ENCODE assay signal across 1 cellular context in the genomic region with DNA sequence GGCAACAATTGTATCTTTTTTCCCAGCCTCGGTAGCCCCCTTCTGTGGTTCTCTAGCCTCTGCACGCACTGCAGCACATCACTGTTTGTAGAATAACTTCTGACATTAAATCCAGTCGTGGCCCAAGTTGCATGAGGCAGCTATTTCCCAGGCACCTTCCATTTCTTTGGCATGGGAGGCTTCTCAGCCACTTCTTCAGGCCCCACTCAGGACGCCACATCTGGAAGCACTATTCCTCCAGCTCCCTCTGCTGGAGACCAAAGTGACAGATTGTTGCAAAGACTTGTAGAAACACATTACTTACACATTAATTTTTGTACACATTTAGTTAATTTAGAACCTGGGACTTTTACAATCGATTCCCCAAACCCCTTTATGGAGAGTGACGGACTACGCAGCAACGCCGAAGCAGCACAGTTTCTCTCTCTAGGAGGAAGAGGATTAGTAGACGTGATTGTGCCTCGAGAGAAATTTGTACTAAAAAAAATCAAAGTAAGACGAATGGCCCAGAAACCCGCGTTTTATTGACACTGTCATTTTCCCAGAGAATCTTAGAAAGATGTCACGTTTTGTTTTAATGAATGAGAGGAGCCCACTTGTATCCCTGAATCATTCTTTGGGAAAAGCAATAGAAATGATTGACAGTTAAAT.
TF ChIP-seq lines count a peak whose summit lies in the region.

No MANE protein-coding gene starts in this region.

TF ChIP-seq in HepG2, 621 proteins besides CTCF, POLR2A, EP300 and RAD21 (continued from another document and continues in another):
- TF ChIP-seq, protein P1, sequence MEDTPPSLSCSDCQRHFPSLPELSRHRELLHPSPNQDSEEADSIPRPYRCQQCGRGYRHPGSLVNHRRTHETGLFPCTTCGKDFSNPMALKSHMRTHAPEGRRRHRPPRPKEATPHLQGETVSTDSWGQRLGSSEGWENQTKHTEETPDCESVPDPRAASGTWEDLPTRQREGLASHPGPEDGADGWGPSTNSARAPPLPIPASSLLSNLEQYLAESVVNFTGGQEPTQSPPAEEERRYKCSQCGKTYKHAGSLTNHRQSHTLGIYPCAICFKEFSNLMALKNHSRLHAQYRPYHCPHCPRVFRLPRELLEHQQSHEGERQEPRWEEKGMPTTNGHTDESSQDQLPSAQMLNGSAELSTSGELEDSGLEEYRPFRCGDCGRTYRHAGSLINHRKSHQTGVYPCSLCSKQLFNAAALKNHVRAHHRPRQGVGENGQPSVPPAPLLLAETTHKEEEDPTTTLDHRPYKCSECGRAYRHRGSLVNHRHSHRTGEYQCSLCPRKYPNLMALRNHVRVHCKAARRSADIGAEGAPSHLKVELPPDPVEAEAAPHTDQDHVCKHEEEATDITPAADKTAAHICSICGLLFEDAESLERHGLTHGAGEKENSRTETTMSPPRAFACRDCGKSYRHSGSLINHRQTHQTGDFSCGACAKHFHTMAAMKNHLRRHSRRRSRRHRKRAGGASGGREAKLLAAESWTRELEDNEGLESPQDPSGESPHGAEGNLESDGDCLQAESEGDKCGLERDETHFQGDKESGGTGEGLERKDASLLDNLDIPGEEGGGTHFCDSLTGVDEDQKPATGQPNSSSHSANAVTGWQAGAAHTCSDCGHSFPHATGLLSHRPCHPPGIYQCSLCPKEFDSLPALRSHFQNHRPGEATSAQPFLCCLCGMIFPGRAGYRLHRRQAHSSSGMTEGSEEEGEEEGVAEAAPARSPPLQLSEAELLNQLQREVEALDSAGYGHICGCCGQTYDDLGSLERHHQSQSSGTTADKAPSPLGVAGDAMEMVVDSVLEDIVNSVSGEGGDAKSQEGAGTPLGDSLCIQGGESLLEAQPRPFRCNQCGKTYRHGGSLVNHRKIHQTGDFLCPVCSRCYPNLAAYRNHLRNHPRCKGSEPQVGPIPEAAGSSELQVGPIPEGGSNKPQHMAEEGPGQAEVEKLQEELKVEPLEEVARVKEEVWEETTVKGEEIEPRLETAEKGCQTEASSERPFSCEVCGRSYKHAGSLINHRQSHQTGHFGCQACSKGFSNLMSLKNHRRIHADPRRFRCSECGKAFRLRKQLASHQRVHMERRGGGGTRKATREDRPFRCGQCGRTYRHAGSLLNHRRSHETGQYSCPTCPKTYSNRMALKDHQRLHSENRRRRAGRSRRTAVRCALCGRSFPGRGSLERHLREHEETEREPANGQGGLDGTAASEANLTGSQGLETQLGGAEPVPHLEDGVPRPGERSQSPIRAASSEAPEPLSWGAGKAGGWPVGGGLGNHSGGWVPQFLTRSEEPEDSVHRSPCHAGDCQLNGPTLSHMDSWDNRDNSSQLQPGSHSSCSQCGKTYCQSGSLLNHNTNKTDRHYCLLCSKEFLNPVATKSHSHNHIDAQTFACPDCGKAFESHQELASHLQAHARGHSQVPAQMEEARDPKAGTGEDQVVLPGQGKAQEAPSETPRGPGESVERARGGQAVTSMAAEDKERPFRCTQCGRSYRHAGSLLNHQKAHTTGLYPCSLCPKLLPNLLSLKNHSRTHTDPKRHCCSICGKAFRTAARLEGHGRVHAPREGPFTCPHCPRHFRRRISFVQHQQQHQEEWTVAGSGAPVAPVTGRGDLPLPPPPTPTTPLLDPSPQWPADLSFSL (CRISPR knock-in tag; IDR thresholded peaks at IDR 0.05), result no peak
- TF ChIP-seq, protein P2, sequence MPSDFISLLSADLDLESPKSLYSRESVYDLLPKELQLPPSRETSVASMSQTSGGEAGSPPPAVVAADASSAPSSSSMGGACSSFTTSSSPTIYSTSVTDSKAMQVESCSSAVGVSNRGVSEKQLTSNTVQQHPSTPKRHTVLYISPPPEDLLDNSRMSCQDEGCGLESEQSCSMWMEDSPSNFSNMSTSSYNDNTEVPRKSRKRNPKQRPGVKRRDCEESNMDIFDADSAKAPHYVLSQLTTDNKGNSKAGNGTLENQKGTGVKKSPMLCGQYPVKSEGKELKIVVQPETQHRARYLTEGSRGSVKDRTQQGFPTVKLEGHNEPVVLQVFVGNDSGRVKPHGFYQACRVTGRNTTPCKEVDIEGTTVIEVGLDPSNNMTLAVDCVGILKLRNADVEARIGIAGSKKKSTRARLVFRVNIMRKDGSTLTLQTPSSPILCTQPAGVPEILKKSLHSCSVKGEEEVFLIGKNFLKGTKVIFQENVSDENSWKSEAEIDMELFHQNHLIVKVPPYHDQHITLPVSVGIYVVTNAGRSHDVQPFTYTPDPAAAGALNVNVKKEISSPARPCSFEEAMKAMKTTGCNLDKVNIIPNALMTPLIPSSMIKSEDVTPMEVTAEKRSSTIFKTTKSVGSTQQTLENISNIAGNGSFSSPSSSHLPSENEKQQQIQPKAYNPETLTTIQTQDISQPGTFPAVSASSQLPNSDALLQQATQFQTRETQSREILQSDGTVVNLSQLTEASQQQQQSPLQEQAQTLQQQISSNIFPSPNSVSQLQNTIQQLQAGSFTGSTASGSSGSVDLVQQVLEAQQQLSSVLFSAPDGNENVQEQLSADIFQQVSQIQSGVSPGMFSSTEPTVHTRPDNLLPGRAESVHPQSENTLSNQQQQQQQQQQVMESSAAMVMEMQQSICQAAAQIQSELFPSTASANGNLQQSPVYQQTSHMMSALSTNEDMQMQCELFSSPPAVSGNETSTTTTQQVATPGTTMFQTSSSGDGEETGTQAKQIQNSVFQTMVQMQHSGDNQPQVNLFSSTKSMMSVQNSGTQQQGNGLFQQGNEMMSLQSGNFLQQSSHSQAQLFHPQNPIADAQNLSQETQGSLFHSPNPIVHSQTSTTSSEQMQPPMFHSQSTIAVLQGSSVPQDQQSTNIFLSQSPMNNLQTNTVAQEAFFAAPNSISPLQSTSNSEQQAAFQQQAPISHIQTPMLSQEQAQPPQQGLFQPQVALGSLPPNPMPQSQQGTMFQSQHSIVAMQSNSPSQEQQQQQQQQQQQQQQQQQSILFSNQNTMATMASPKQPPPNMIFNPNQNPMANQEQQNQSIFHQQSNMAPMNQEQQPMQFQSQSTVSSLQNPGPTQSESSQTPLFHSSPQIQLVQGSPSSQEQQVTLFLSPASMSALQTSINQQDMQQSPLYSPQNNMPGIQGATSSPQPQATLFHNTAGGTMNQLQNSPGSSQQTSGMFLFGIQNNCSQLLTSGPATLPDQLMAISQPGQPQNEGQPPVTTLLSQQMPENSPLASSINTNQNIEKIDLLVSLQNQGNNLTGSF (CRISPR knock-in tag; IDR thresholded peaks at IDR 0.05), result no peak
- TF ChIP-seq MAZ (IDR thresholded peaks at IDR 0.05; ENCODE audit: borderline replicate concordance, low read depth, low read length) (no peak), MAZ (CRISPR knock-in tag; IDR thresholded peaks at IDR 0.05; ENCODE audit: low read depth) (0 out of 2 replicates have a peak, but pooled peaks have one; percentile 26), ZFX (CRISPR knock-in tag; IDR thresholded peaks at IDR 0.05; ENCODE audit: low read depth) (peak; percentile 27; the same call in 1 of the 2 replicates), ZBTB20 (CRISPR knock-in tag; IDR thresholded peaks at IDR 0.05; ENCODE audit: borderline replicate concordance, low read depth) (no peak), ZNF772 (CRISPR knock-in tag; IDR thresholded peaks at IDR 0.05) (peak; percentile 58; the same call in 1 of the 2 replicates), HHEX (CRISPR knock-in tag; IDR thresholded peaks at IDR 0.05) (no peak), THAP11 (CRISPR knock-in tag; IDR thresholded peaks at IDR 0.05) (peak; percentile 35; the same call in 1 of the 2 replicates), THYN1 (CRISPR knock-in tag; IDR thresholded peaks at IDR 0.05; ENCODE audit: borderline replicate concordance, low read depth) (0 out of 2 replicates have a peak, but pooled peaks have one; percentile 42), HES4 (CRISPR knock-in tag; IDR thresholded peaks at IDR 0.05; ENCODE audit: borderline replicate concordance) (no peak), FLYWCH1 (CRISPR knock-in tag; IDR thresholded peaks at IDR 0.05) (no peak), NRL (CRISPR knock-in tag; IDR thresholded peaks at IDR 0.05; ENCODE audit: borderline replicate concordance) (no peak), ZNF781 (CRISPR knock-in tag; IDR thresholded peaks at IDR 0.05; ENCODE audit: borderline replicate concordance, not compliant biosample characterization) (peak; percentile 58), GABPA (IDR thresholded peaks at IDR 0.05; ENCODE audit: low read depth, low read length) (no peak), GABPA (CRISPR knock-in tag; IDR thresholded peaks at IDR 0.05; ENCODE audit: low read depth) (no peak), STAG1 (CRISPR knock-in tag; IDR thresholded peaks at IDR 0.05) (peak; percentile 99), ZNF484 (CRISPR knock-in tag; IDR thresholded peaks at IDR 0.05; ENCODE audit: borderline replicate concordance, low read depth) (no peak), PHF5A (CRISPR knock-in tag; IDR thresholded peaks at IDR 0.05; ENCODE audit: low read depth, unreplicated experiment) (no peak), ZNF124 (CRISPR knock-in tag; IDR thresholded peaks at IDR 0.05) (0 out of 2 replicates have a peak, but pooled peaks have one; percentile 36), FOXP1 (IDR thresholded peaks at IDR 0.05) (no peak), FOXP1 (CRISPR knock-in tag; IDR thresholded peaks at IDR 0.05) (no peak), ZNF326 (CRISPR knock-in tag; IDR thresholded peaks at IDR 0.05; ENCODE audit: borderline replicate concordance) (no peak), ZNF296 (CRISPR knock-in tag; conservative IDR thresholded peaks at IDR 0.05) (no peak)
- TF ChIP-seq, protein P3, sequence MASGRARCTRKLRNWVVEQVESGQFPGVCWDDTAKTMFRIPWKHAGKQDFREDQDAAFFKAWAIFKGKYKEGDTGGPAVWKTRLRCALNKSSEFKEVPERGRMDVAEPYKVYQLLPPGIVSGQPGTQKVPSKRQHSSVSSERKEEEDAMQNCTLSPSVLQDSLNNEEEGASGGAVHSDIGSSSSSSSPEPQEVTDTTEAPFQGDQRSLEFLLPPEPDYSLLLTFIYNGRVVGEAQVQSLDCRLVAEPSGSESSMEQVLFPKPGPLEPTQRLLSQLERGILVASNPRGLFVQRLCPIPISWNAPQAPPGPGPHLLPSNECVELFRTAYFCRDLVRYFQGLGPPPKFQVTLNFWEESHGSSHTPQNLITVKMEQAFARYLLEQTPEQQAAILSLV (CRISPR knock-in tag; IDR thresholded peaks at IDR 0.05; ENCODE audit: borderline replicate concordance), result no peak
- TF ChIP-seq, protein P4, sequence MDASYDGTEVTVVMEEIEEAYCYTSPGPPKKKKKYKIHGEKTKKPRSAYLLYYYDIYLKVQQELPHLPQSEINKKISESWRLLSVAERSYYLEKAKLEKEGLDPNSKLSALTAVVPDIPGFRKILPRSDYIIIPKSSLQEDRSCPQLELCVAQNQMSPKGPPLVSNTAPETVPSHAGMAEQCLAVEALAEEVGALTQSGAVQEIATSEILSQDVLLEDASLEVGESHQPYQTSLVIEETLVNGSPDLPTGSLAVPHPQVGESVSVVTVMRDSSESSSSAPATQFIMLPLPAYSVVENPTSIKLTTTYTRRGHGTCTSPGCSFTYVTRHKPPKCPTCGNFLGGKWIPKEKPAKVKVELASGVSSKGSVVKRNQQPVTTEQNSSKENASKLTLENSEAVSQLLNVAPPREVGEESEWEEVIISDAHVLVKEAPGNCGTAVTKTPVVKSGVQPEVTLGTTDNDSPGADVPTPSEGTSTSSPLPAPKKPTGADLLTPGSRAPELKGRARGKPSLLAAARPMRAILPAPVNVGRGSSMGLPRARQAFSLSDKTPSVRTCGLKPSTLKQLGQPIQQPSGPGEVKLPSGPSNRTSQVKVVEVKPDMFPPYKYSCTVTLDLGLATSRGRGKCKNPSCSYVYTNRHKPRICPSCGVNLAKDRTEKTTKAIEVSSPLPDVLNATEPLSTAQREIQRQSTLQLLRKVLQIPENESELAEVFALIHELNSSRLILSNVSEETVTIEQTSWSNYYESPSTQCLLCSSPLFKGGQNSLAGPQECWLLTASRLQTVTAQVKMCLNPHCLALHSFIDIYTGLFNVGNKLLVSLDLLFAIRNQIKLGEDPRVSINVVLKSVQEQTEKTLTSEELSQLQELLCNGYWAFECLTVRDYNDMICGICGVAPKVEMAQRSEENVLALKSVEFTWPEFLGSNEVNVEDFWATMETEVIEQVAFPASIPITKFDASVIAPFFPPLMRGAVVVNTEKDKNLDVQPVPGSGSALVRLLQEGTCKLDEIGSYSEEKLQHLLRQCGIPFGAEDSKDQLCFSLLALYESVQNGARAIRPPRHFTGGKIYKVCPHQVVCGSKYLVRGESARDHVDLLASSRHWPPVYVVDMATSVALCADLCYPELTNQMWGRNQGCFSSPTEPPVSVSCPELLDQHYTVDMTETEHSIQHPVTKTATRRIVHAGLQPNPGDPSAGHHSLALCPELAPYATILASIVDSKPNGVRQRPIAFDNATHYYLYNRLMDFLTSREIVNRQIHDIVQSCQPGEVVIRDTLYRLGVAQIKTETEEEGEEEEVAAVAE (CRISPR knock-in tag; IDR thresholded peaks at IDR 0.05; ENCODE audit: borderline replicate concordance), result no peak
